In the genomic region with DNA sequence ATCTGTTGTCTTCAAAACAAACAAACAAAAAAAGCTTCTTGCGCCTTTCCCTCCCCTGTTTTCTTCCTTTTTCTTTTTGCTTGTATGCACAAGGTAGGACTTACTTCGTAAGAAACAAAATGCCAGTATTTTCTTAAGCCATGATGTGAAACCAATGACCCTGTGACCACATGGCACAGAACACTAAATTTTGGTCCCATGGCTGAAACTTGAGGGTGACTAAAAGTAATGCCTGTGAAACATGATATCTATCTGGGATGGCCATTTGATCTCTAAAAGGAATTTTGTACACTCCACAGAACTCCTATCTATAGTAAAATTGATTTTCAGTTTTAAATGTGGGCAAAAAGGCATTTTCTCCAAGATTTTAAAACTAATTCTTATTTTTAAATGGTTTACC, we compare ENCODE assay signal across 20 cellular contexts.
"Had no signal": no experiment of that assay in that cellular context is flagged by ENCODE, and none has a peak within 500 bp of the region (broad histone marks: within the 10 kb centered on the region; RNA-seq: fewer than 3 reads in every experiment).

No MANE protein-coding gene starts in this region.

- H3K27me3 ChIP-seq: esophagus squamous epithelium, heart left ventricle, ovary, spleen, uterus had no signal

- ATAC-seq: activated CD8-positive, alpha-beta T cell treated with anti-CD3 and anti-CD28 coated beads, Interleukin-2, amount 10 ng/mL, durations not matched to agents 7 days and 5 days; heart left ventricle; lower lobe of right lung; sciatic nerve; WTC11 had no signal

- H3K27me3 Mint-ChIP-seq: central memory CD8-positive, alpha-beta T cell; naive B cell had no signal

- H3K36me3 ChIP-seq: ovary, uterus had no signal

- H3K9me3 ChIP-seq: esophagus squamous epithelium, heart left ventricle, lower lobe of right lung, ovary, spleen, thoracic aorta, uterus had no signal

- H3K4me3 ChIP-seq: esophagus squamous epithelium, heart left ventricle, lower lobe of right lung, ovary, spleen, thoracic aorta, uterus had no signal

- H3K4me3 Mint-ChIP-seq: activated CD8-positive, alpha-beta T cell treated with anti-CD3 and anti-CD28 coated beads, Interleukin-2, amount 10 ng/mL, durations not matched to agents 7 days and 5 days; central memory CD8-positive, alpha-beta T cell; immature natural killer cell; naive B cell; WTC11 had no signal

- H3K4me1 ChIP-seq: esophagus squamous epithelium, lower lobe of right lung, spleen, uterus had no signal

- H3K27ac Mint-ChIP-seq: activated CD8-positive, alpha-beta T cell treated with anti-CD3 and anti-CD28 coated beads, Interleukin-2, amount 10 ng/mL, durations not matched to agents 7 days and 5 days; WTC11 had no signal

- DNase-seq: activated CD4-positive, alpha-beta T cell treated with anti-CD3 and anti-CD28 coated beads for 48 hours; activated CD8-positive, alpha-beta memory T cell treated with anti-CD3 and anti-CD28 coated beads, Interleukin-2, amount 50 U/mL, for 4 hours; activated CD8-positive, alpha-beta T cell treated with anti-CD3 and anti-CD28 coated beads, Interleukin-2, amount 10 ng/mL, durations not matched to agents 7 days and 5 days; activated naive CD4-positive, alpha-beta T cell treated with Interleukin-2 at 50 U/mL for 16 hours; amniotic stem cell; cortex of kidney; effector CD4-positive, alpha-beta T cell; esophagus squamous epithelium; heart left ventricle; immature natural killer cell; lower lobe of right lung; naive B cell; ovary; spleen; T-helper 2 cell; uterus had no signal

- H3K9me3 Mint-ChIP-seq: central memory CD8-positive, alpha-beta T cell; immature natural killer cell; naive B cell; WTC11 had no signal

- H3K27ac ChIP-seq: esophagus squamous epithelium, heart left ventricle, lower lobe of right lung, ovary, spleen, thoracic aorta, uterus had no signal
